ENCODE assay signal across 8 cellular contexts in the genomic region with DNA sequence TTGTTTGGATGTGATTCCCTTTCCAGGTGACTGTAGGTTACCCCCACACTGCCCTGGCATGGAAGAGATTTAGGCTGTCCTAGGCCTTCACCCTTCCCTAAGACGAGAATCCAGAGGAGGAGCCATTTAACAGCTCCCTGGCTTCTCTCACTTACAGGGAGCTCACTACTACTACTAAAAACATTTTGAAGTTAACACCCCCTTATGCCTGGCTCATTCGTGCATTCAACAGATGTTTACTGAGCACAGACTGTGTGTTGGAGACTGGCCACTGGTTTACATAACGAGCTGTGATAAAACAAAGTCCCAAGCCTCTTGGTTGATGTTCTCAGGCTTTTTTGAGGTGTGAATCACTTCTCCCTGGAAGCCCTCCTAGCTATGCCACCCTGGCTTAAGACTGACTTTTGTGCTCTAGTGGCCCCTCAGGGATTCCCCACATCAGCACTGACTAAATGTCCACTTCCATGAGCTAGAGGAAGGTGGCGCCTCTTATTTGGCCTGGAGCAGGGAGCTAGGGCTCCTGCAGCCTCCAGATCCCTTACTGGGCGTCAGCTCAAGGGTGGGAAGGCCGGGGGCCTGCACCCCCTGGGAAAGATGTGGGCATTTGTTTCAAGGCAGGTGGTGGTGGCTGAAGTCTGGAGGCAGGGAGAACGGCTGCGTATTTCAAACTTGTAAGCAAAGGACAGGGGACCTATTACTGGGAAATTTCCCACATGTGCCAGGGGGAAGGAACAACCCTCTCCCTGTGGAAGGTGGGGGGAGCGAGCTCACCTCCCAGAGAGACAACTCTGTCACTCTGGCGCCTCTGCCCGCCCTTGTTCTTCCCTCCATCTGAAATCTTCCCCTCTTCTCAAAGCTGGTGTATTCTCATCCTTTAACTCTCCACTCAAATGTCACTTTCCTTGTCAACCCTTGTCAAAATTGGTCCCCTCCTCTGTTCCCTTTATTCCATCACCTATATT. TPM values are rescaled to one million over a fixed set of nuclear protein-coding genes. Genes with fewer than 3 reads are reported as not detected.
A peak's percentile ranks its signal among the peaks of the same experiment; 100 is the strongest.
DNase-seq lines count a peak whose midpoint lies in the region; ATAC-seq and TF ChIP-seq lines count a peak whose summit lies in the region.

No MANE protein-coding gene starts in this region.

- H2AFZ ChIP-seq in OCI-LY7 (ENCODE audit: low read length): peak overlapping the region; percentile 48; the same call in 1 of the 2 replicates

- peak in 2 of 3 experiments; percentile 74 to 84 for DNase-seq in NCI-H1417 (lab: John Stamatoyannopoulos, UW)
- no peak for DNase-seq in NCI-H1417 treated with DMSO at 0.1 percent for 48 hours (lab: John Stamatoyannopoulos, UW)
- no peak for DNase-seq in OCI-LY7 (ENCODE audit: low spot score)
- DNase-seq in kidney glomerular epithelial cell (lab: John Stamatoyannopoulos, UW): no peak

- CTCF ChIA-PET in OCI-LY7 (lab: Charles Lee; ENCODE audit: unreplicated experiment): interaction anchor here (1.3 to 2.3 kb wide), 2 partner anchors 9 to 13 kb away, joined by 4 to 15 read pairs; no protein-coding TSS in a partner anchor

- peak overlapping the region; percentile 30 for H3K9ac ChIP-seq in endocrine pancreas (ENCODE audit: control insufficient read depth, insufficient read depth, low read length)
- peak overlapping the region; percentile 95 for H3K9ac ChIP-seq in muscle layer of colon (ENCODE audit: low read length)

- H3K9me3 ChIP-seq in OCI-LY7 (ENCODE audit: low read length) (no peaks in the 10 kb centered on the region), endocrine pancreas (ENCODE audit: control insufficient read depth, low read length) (no peaks in the 10 kb centered on the region), muscle layer of colon (ENCODE audit: low read length) (no peaks in the 10 kb centered on the region)

- intact Hi-C loops in OCI-LY7 (cut with micrococcal nuclease; ENCODE audit: unreplicated experiment): no loop called here

- H3K36me3 ChIP-seq in OCI-LY7 (ENCODE audit: insufficient read depth, low read length) (no peaks in the 10 kb centered on the region), endocrine pancreas (ENCODE audit: control insufficient read depth, insufficient read depth, low read length) (no peaks in the 10 kb centered on the region), muscle layer of colon (ENCODE audit: insufficient read depth, low read length) (no peaks in the 10 kb centered on the region)

- 0 out of 2 replicates have a peak overlapping the region, but pooled peaks have one; percentile 3 for H3K4me2 ChIP-seq in OCI-LY7 (ENCODE audit: low read length)

- peaks cover 26% of the 10 kb centered on the region for H3K4me1 ChIP-seq in OCI-LY7 (ENCODE audit: insufficient read depth, low read length, poor library complexity, severe bottlenecking)
- peaks cover 5% of the 10 kb centered on the region for H3K4me1 ChIP-seq in endocrine pancreas (ENCODE audit: control insufficient read depth, insufficient read depth, low read length)
- peaks cover 43% of the 10 kb centered on the region for H3K4me1 ChIP-seq in muscle layer of colon (ENCODE audit: insufficient read depth, low read length)

- no TSS peak for BruUV-seq in OCI-LY7 (replicated peaks; lab: Mats Ljungman, UMichigan)

- peak; percentile 40; the same call in 1 of the 2 replicates for TF ChIP-seq CTCF in OCI-LY7 (conservative IDR thresholded peaks at IDR 0.05; ENCODE audit: low read length)

- H4K20me1 ChIP-seq in OCI-LY7 (ENCODE audit: insufficient read depth, low read length): no peaks in the 10 kb centered on the region

- no peak overlapping the region for H3K4me3 ChIP-seq in OCI-LY7 (ENCODE audit: low read depth, low read length, poor library complexity, severe bottlenecking)
- no peak overlapping the region for H3K4me3 ChIP-seq in endocrine pancreas (ENCODE audit: control insufficient read depth, insufficient read depth, low read length)
- H3K4me3 ChIP-seq in muscle layer of colon (ENCODE audit: low read depth in 1 of 2, low read length in 2 of 2): peak overlapping the region in 1 of 2 donors; percentile 59

- ATAC-seq in GM18907 (IDR thresholded peaks at IDR 0.05; ENCODE audit: unreplicated experiment) (no peak), HG02840 (IDR thresholded peaks at IDR 0.05; ENCODE audit: low FRiP score, unreplicated experiment) (no peak)

- POLR2A ChIA-PET in OCI-LY7 (lab: Charles Lee): interaction anchor here (0.8 to 6.8 kb wide), 6 partner anchors 11 to 103 kb away, joined by 3 to 121 read pairs (median 6); a partner anchor contains a TSS

- H3K27ac ChIP-seq in OCI-LY7 (ENCODE audit: low read depth, low read length, poor library complexity, severe bottlenecking) (no peak overlapping the region), muscle layer of colon (ENCODE audit: low read depth, low read length) (peak overlapping the region; percentile 98)

- H3K79me2 ChIP-seq in OCI-LY7 (ENCODE audit: insufficient read depth, low read depth, low read length): peaks cover 12% of the 10 kb centered on the region; the same call in 1 of the 2 replicates

- H3K9me2 ChIP-seq in OCI-LY7 (ENCODE audit: insufficient read depth, low read length): no peaks in the 10 kb centered on the region

- H3K27me3 ChIP-seq in endocrine pancreas (ENCODE audit: control insufficient read depth, insufficient read depth, low read length): no peaks in the 10 kb centered on the region
- H3K27me3 ChIP-seq in muscle layer of colon (ENCODE audit: control insufficient read depth in 1 of 2, insufficient read depth in 2 of 2, low read length in 2 of 2): no peaks in the 10 kb centered on the region

RNA-seq across cellular contexts. Expression of a gene that starts 19.4 kb away (rescaled TPM):
- 3,446 and 3,598 TPM in 2 replicates for total RNA-seq in OCI-LY7 (2014; rRNA removed; shearing (Covaris generic))
- 5,974 and 7,097 TPM in 2 replicates for total RNA-seq in OCI-LY7 (2022)

RNA-seq across cellular contexts. Expression of a gene that starts 45.4 kb away (rescaled TPM):
- 43.2 and 56.8 TPM in 2 replicates for total RNA-seq in OCI-LY7 (2014; rRNA removed; shearing (Covaris generic))
- 62.9 and 70.0 TPM in 2 replicates for total RNA-seq in OCI-LY7 (2022)

RNA-seq across cellular contexts. Expression of a gene that starts 56.9 kb away (rescaled TPM):
- total RNA-seq in OCI-LY7 (2014; rRNA removed; shearing (Covaris generic)): 30.1 and 52.2 TPM in 2 replicates
- total RNA-seq in OCI-LY7 (2022): 390 and 440 TPM in 2 replicates

Comparison
In these comparisons a context has a peak if more than half of its experiments do, and no peak if none do; other contexts are left out.
1. DNase-seq: peak in NCI-H1417 (2 of 3); none in NCI-H1417 treated with DMSO at 0.1 percent for 48 hours (single experiment), OCI-LY7 (single experiment) and kidney glomerular epithelial cell (single experiment).